17 cellular contexts compared by ENCODE assay signal in genomic region chr13:98309569-98310335, GRCh38.
"Had no signal": no experiment of that assay in that cellular context is flagged by ENCODE, and none has a peak within 500 bp of the region (broad histone marks: within the 10 kb centered on the region; RNA-seq: fewer than 3 reads in every experiment).

No MANE protein-coding gene starts in this region.

- H3K36me3 ChIP-seq: colonic mucosa, heart right ventricle, pancreas, vagina had no signal

- H3K4me3 ChIP-seq: colonic mucosa, heart right ventricle, pancreas, vagina had no signal

- H3K27ac Mint-ChIP-seq: activated CD8-positive, alpha-beta memory T cell treated with anti-CD3 and anti-CD28 coated beads, Interleukin-2, amount 10 ng/mL, durations not matched to agents 7 days and 5 days; activated naive CD8-positive, alpha-beta T cell treated with anti-CD3 and anti-CD28 coated beads for 36 hours had no signal

- H3K4me1 Mint-ChIP-seq: activated CD8-positive, alpha-beta memory T cell treated with anti-CD3 and anti-CD28 coated beads, Interleukin-2, amount 10 ng/mL, durations not matched to agents 7 days and 5 days; activated naive CD8-positive, alpha-beta T cell treated with anti-CD3 and anti-CD28 coated beads for 36 hours had no signal

- H3K9me3 Mint-ChIP-seq: activated naive CD8-positive, alpha-beta T cell treated with anti-CD3 and anti-CD28 coated beads for 36 hours; activated T-cell treated with anti-CD3 and anti-CD28 coated beads, Interleukin-2, amount 50 U/mL, for 4 hours had no signal

- H3K27me3 ChIP-seq: colonic mucosa, heart right ventricle, pancreas, vagina had no signal

- H3K4me1 ChIP-seq: colonic mucosa had no signal

- H3K4me3 Mint-ChIP-seq: activated CD8-positive, alpha-beta memory T cell treated with anti-CD3 and anti-CD28 coated beads, Interleukin-2, amount 10 ng/mL, durations not matched to agents 7 days and 5 days; activated naive CD8-positive, alpha-beta T cell treated with anti-CD3 and anti-CD28 coated beads for 36 hours; activated T-cell treated with anti-CD3 and anti-CD28 coated beads, Interleukin-2, amount 50 U/mL, for 4 hours; neural crest cell had no signal

- H3K36me3 Mint-ChIP-seq: activated CD8-positive, alpha-beta memory T cell treated with anti-CD3 and anti-CD28 coated beads, Interleukin-2, amount 10 ng/mL, durations not matched to agents 7 days and 5 days; activated naive CD8-positive, alpha-beta T cell treated with anti-CD3 and anti-CD28 coated beads for 36 hours had no signal

- H3K27ac ChIP-seq: colonic mucosa, vagina had no signal

- DNase-seq: activated CD4-positive, alpha-beta T cell treated with anti-CD3 and anti-CD28 coated beads, Interleukin-2, amount 50 U/mL, for 48 hours; activated CD4-positive, CD25-positive, alpha-beta regulatory T cell treated with anti-CD3 and anti-CD28 coated beads, Interleukin-2, amount 50 U/mL, for 72 hours; activated CD8-positive, alpha-beta memory T cell treated with anti-CD3 and anti-CD28 coated beads, Interleukin-2, amount 10 ng/mL, durations not matched to agents 7 days and 5 days; activated effector memory CD4-positive, alpha-beta T cell treated with anti-CD3 and anti-CD28 coated beads, Interleukin-2, amount 50 U/mL, for 16 hours; activated naive CD8-positive, alpha-beta T cell treated with anti-CD3 and anti-CD28 coated beads for 36 hours; activated T-cell treated with anti-CD3 and anti-CD28 coated beads, Interleukin-2, amount 50 U/mL, for 4 hours; aorta; colonic mucosa; effector memory CD4-positive, alpha-beta T cell; heart right ventricle; mesendoderm; pancreas; stimulated activated CD4-positive, alpha-beta T cell treated with anti-CD3 and anti-CD28 coated beads, Interleukin-15, amount 100 ng/mL, for 24 hours; stimulated activated CD4-positive, alpha-beta T cell treated with anti-CD3 and anti-CD28 coated beads, Interleukin-4, amount 100 ng/mL, for 4 hours; T-helper 2 cell had no signal

- H3K9me3 ChIP-seq: colonic mucosa, heart right ventricle, pancreas, vagina had no signal
